9 cellular contexts compared by ENCODE assay signal in the genomic region with DNA sequence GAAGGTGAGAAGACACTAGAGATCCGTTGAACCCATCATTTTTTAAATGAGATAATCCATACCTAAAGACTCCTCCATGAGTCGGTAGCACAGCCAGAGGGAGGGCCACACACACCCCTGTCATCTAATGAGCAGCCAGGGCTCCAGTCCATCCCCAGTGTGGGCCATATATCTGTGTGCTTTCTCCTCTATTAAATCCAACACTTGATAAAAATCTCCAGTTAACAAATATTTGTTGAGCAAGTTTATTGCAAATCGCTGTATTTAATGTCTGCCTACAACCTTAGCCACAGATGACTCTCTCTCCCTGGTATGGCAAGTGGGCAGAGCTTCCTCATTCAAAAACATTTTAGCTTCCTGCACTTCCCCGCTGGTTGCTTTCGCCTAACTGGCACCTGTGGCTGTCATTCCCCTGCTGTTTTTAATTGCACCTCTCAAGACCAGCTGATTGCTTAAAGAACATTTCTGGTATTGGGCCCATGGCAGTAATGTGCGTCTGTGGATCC.
DNase-seq lines count a peak whose midpoint lies in the region; TF ChIP-seq lines count a peak whose summit lies in the region.
"Had no signal": no experiment of that assay in that cellular context is flagged by ENCODE, and none has a peak within 500 bp of the region (broad histone marks: within the 10 kb centered on the region; RNA-seq: fewer than 3 reads in every experiment).

No MANE protein-coding gene starts in this region.

- no peak overlapping the region for H4K12ac ChIP-seq in trophoblast cell (ENCODE audit: low read depth, low read length)

- peak overlapping the region; percentile 93 for H2BK12ac ChIP-seq in trophoblast cell (ENCODE audit: low read length)

- H3K36me3 Mint-ChIP-seq in glutamatergic neuron (ENCODE audit: unreplicated experiment), result no peaks in the 10 kb centered on the region

- H3K27me3 Mint-ChIP-seq in glutamatergic neuron (ENCODE audit: unreplicated experiment), result peaks cover 10% of the 10 kb centered on the region

- CTCF ChIA-PET in mammary epithelial cell (lab: Charles Lee; ENCODE audit: low non-redundant PET), result no interaction called here

- dilution Hi-C loops in mammary epithelial cell (cut with HindIII; ENCODE audit: low sequenced_read_pairs), result loop anchor here (5.0 kb wide), 1 partner anchor 79 kb away; no protein-coding TSS in a partner anchor

- H2BK5ac ChIP-seq in trophoblast cell (ENCODE audit: low read depth, low read length, poor library complexity), result peak overlapping the region; percentile 85

- peak overlapping the region; percentile 38 for H3K4ac ChIP-seq in trophoblast cell (ENCODE audit: low read depth, low read length)

- peak overlapping the region; percentile 69 for H4K8ac ChIP-seq in trophoblast cell (ENCODE audit: low read depth, low read length)

- peaks cover 45% of the 10 kb centered on the region for H3K79me1 ChIP-seq in trophoblast cell (ENCODE audit: low read length)

- no peak overlapping the region for H3K4me3 Mint-ChIP-seq in glutamatergic neuron (ENCODE audit: unreplicated experiment)

- no peaks in the 10 kb centered on the region for H3K9me3 ChIP-seq in mammary epithelial cell (replicated peaks; ENCODE audit: insufficient read depth, low read length)
- no peaks in the 10 kb centered on the region for H3K9me3 ChIP-seq in trophoblast cell (ENCODE audit: insufficient read depth, low read depth, low read length)
- no peaks in the 10 kb centered on the region for H3K9me3 ChIP-seq in adrenal gland (replicated peaks in 1 of 3)

- H3K4me1 ChIP-seq in mammary epithelial cell (ENCODE audit: insufficient read depth, low read length), result peaks cover 63% of the 10 kb centered on the region
- H3K4me1 ChIP-seq in trophoblast cell (ENCODE audit: control insufficient read depth in 1 of 2, insufficient read depth in 2 of 2, low read length in 2 of 2), result peaks cover 53 to 58% of the 10 kb centered on the region in 2 experiments
- peaks cover 17 to 43% of the 10 kb centered on the region in 2 donors for H3K4me1 ChIP-seq in adrenal gland (replicated peaks in 1 of 2)

- H3K36me3 ChIP-seq in mammary epithelial cell (ENCODE audit: insufficient read depth, low read length) (peaks cover 2% of the 10 kb centered on the region), trophoblast cell (ENCODE audit: control insufficient read depth in 1 of 2, insufficient read depth in 2 of 2, low read length in 2 of 2) (no peaks in the 10 kb centered on the region), adrenal gland (replicated peaks in 1 of 2) (no peaks in the 10 kb centered on the region)

- H3K27me3 ChIP-seq in mammary epithelial cell (ENCODE audit: insufficient read depth, low read length) (no peaks in the 10 kb centered on the region), trophoblast cell (ENCODE audit: insufficient read depth, low read length) (no peaks in the 10 kb centered on the region), adrenal gland (no peaks in the 10 kb centered on the region)

- H3K4me2 ChIP-seq in mammary epithelial cell (ENCODE audit: insufficient read depth, low read depth, low read length), result peak overlapping the region; percentile 33
- peak overlapping the region; percentile 51 for H3K4me2 ChIP-seq in trophoblast cell (ENCODE audit: low read length)

- H3K4me1 Mint-ChIP-seq in glutamatergic neuron (ENCODE audit: low read depth, unreplicated experiment), result peaks cover 2% of the 10 kb centered on the region

- H3K4me3 ChIP-seq in mammary epithelial cell (replicated peaks in 1 of 3; ENCODE audit: insufficient read depth in 1 of 3, low read depth in 2 of 3, low read length in 3 of 3) (no peak overlapping the region), trophoblast cell (ENCODE audit: low read depth, low read length) (no peak overlapping the region), adrenal gland (no peak overlapping the region)

- H3K27ac Mint-ChIP-seq in glutamatergic neuron (ENCODE audit: unreplicated experiment), result no peak overlapping the region

- no peak overlapping the region for H3K23ac ChIP-seq in trophoblast cell (ENCODE audit: low read length)

- no TSS peak for BruUV-seq in mammary epithelial cell (replicated peaks; lab: Mats Ljungman, UMichigan)

- peaks cover 77% of the 10 kb centered on the region for H3K79me2 ChIP-seq in mammary epithelial cell (ENCODE audit: insufficient read depth, low read length)
- peaks cover 6% of the 10 kb centered on the region for H3K79me2 ChIP-seq in trophoblast cell (ENCODE audit: control insufficient read depth, insufficient read depth, low read length, poor library complexity)

- peak overlapping the region; percentile 89 for H2BK120ac ChIP-seq in trophoblast cell (ENCODE audit: insufficient read depth, low read length, poor library complexity)

- TF ChIP-seq POLR2A in adrenal gland (IDR thresholded peaks at IDR 0.05), result no peak

- TF ChIP-seq CTCF in mammary epithelial cell (conservative IDR thresholded peaks at IDR 0.05 in 1 of 2, IDR thresholded peaks at IDR 0.05 in 1 of 2; ENCODE audit: extremely low read depth in 1 of 2, insufficient read depth in 1 of 2, low read depth in 1 of 2, low read length in 2 of 2) (no peak), glutamatergic neuron (IDR thresholded peaks at IDR 0.05; ENCODE audit: partially characterized antibody, unreplicated experiment) (no peak), adrenal gland (IDR thresholded peaks at IDR 0.05) (no peak)

- H2AFZ ChIP-seq in mammary epithelial cell (ENCODE audit: low read depth, low read length) (no peak overlapping the region), trophoblast cell (ENCODE audit: insufficient read depth, low read length, poor library complexity) (no peak overlapping the region)

- no peaks in the 10 kb centered on the region for H3K9me3 Mint-ChIP-seq in glutamatergic neuron (ENCODE audit: unreplicated experiment)

- peak overlapping the region; percentile 67 for H3K18ac ChIP-seq in trophoblast cell (ENCODE audit: low read length)

- H3K9ac ChIP-seq in mammary epithelial cell (ENCODE audit: insufficient read depth, low read length) (peak overlapping the region; percentile 20), trophoblast cell (ENCODE audit: low read length) (peak overlapping the region; percentile 21)

- intact Hi-C loops in mammary epithelial cell (cut with micrococcal nuclease), result loop anchor here (1.0 to 2.0 kb wide), 2 partner anchors 23 to 67 kb away; no protein-coding TSS in a partner anchor
- intact Hi-C loops in adrenal gland (cut with DNase I), result no loop called here

- DNase-seq in GDM1 (lab: John Stamatoyannopoulos, UW) (peak; percentile 17), NCI-H2107 treated with DMSO at 0.1 percent for 48 hours (lab: John Stamatoyannopoulos, UW; ENCODE audit: unreplicated experiment) (peak; percentile 26), mammary epithelial cell (peak; percentile 80), trophoblast cell (peak; percentile 73 to 92), glutamatergic neuron (no peak), NCI-H526 (lab: John Stamatoyannopoulos, UW) (no peak), adrenal gland (no peak), NCI-H1105 treated with DMSO at 0.1 percent for 48 hours (lab: John Stamatoyannopoulos, UW) (no peak)
- DNase-seq: stimulated activated naive CD4-positive, alpha-beta T cell had no signal

- H4K91ac ChIP-seq in trophoblast cell (ENCODE audit: low read depth, low read length), result peak overlapping the region; percentile 85

- H3K14ac ChIP-seq in trophoblast cell (ENCODE audit: low read length), result peak overlapping the region; percentile 72

- H4K20me1 ChIP-seq in mammary epithelial cell (ENCODE audit: insufficient read depth, low read length), result no peaks in the 10 kb centered on the region

- in situ Hi-C loops in mammary epithelial cell (cut with MboI; ENCODE audit: low sequenced_read_pairs in 2 of 2), result no loop called here

- peak overlapping the region; percentile 92 for H3K27ac ChIP-seq in mammary epithelial cell (ENCODE audit: insufficient read depth, low read depth, low read length)
- H3K27ac ChIP-seq in trophoblast cell (ENCODE audit: low read depth, low read length), result peak overlapping the region; percentile 96
- no peak overlapping the region for H3K27ac ChIP-seq in adrenal gland

- 24% methylated on average over 6 of the region's 6 CpGs for WGBS in mammary epithelial cell (ENCODE audit: low coverage, missing lambda C conversion rate)
- no CpG with 5 or more reads among the region's 6 CpGs for WGBS in trophoblast cell (ENCODE audit: extremely low coverage, insufficient coverage, insufficient read length)
- 81 to 90% (median 84%) methylated on average over 6 of the region's 6 CpGs for WGBS in adrenal gland, 4 donors

- peak overlapping the region; percentile 55 for H2AK5ac ChIP-seq in trophoblast cell (ENCODE audit: low read length)

Comparison
In these comparisons a context has a peak if more than half of its experiments do, and no peak if none do; other contexts are left out.
1. DNase-seq: peak in GDM1 (single experiment), NCI-H2107 treated with DMSO at 0.1 percent for 48 hours (single experiment), mammary epithelial cell (single experiment) and trophoblast cell (2 of 2); none in glutamatergic neuron (single experiment), NCI-H526 (0 of 2), adrenal gland (0 of 7) and NCI-H1105 treated with DMSO at 0.1 percent for 48 hours (single experiment).
2. H3K27ac ChIP-seq: peak in mammary epithelial cell (single experiment) and trophoblast cell (single experiment); none in adrenal gland (0 of 5).